Comparison of ENCODE assay signal across 1 cellular context in genomic region chr2:183059561-183059960, GRCh38.
TF ChIP-seq lines count a peak whose summit lies in the region.

No MANE protein-coding gene starts in this region.

TF ChIP-seq in K562, 482 proteins besides CTCF, POLR2A, EP300 and RAD21 (continued from another document and continues in another):
- no peak for TF ChIP-seq SPI1 (IDR thresholded peaks at IDR 0.05; ENCODE audit: borderline replicate concordance, low read depth, low read length)
- TF ChIP-seq ARID4B (CRISPR knock-in tag; IDR thresholded peaks at IDR 0.05) = no peak
- no peak for TF ChIP-seq CBX5 (IDR thresholded peaks at IDR 0.05; ENCODE audit: borderline replicate concordance, low read depth)
- no peak for TF ChIP-seq CTBP1 (IDR thresholded peaks at IDR 0.05; ENCODE audit: borderline replicate concordance)
- TF ChIP-seq SP1 (CRISPR knock-in tag; IDR thresholded peaks at IDR 0.05) = 0 out of 2 replicates have a peak, but pooled peaks have one; percentile 33
- no peak for TF ChIP-seq PML (IDR thresholded peaks at IDR 0.05; ENCODE audit: low read length)
- TF ChIP-seq HDAC1 (IDR thresholded peaks at IDR 0.05) = no peak
- 0 out of 2 replicates have a peak, but pooled peaks have one; percentile 20 for TF ChIP-seq ATF4 (CRISPR knock-in tag; IDR thresholded peaks at IDR 0.05)
- TF ChIP-seq U2AF1 (optimal IDR thresholded peaks at IDR 0.05; ENCODE audit: low read depth, low read length) = no peak
- TF ChIP-seq SMAD1 (IDR thresholded peaks at IDR 0.05; ENCODE audit: low read depth, low read length, partially characterized antibody) = no peak
- TF ChIP-seq JUN (IDR thresholded peaks at IDR 0.05; ENCODE audit: borderline replicate concordance, low read depth, low read length) = no peak
- TF ChIP-seq JUN (CRISPR knock-in tag; IDR thresholded peaks at IDR 0.05; ENCODE audit: borderline replicate concordance) = no peak
- TF ChIP-seq RAD51 (IDR thresholded peaks at IDR 0.05; ENCODE audit: borderline replicate concordance, low read depth) = no peak
- no peak for TF ChIP-seq HES1 (IDR thresholded peaks at IDR 0.05; ENCODE audit: low read depth)
- no peak for TF ChIP-seq MXI1 (IDR thresholded peaks at IDR 0.05; ENCODE audit: low read depth, low read length)
- peak; percentile 87 for TF ChIP-seq ZNF766 (CRISPR knock-in tag; conservative IDR thresholded peaks at IDR 0.05)
- TF ChIP-seq KDM5B (IDR thresholded peaks at IDR 0.05; ENCODE audit: insufficient replicate concordance, low read depth, low read length) = no peak
- no peak for TF ChIP-seq ETV6 (IDR thresholded peaks at IDR 0.05; ENCODE audit: borderline replicate concordance in 1 of 2, low read depth in 2 of 2, low read length in 1 of 2)
- TF ChIP-seq ETV6 (CRISPR knock-in tag; IDR thresholded peaks at IDR 0.05; ENCODE audit: borderline replicate concordance) = no peak
- no peak for TF ChIP-seq E2F5 (CRISPR knock-in tag; IDR thresholded peaks at IDR 0.05)
- no peak for TF ChIP-seq PYGO2 (tag; IDR thresholded peaks at IDR 0.05)
- TF ChIP-seq ZNF407 (IDR thresholded peaks at IDR 0.05; ENCODE audit: low read depth) = no peak
- TF ChIP-seq ZNF77 (CRISPR knock-in tag; IDR thresholded peaks at IDR 0.05) = no peak
- no peak for TF ChIP-seq MECOM (CRISPR knock-in tag; IDR thresholded peaks at IDR 0.05)
- TF ChIP-seq RFX5 (IDR thresholded peaks at IDR 0.05; ENCODE audit: low read depth, low read length) = no peak
- TF ChIP-seq GABPB2 (CRISPR knock-in tag; conservative IDR thresholded peaks at IDR 0.05) = no peak
- TF ChIP-seq ZNF24 (IDR thresholded peaks at IDR 0.05) = no peak
- no peak for TF ChIP-seq FOXJ2 (tag; IDR thresholded peaks at IDR 0.05)
- TF ChIP-seq NR4A1 (CRISPR knock-in tag; IDR thresholded peaks at IDR 0.05) = no peak
- TF ChIP-seq NR4A1 (tag; IDR thresholded peaks at IDR 0.05) = no peak
- TF ChIP-seq ZNF780A (CRISPR knock-in tag; IDR thresholded peaks at IDR 0.05) = no peak
- no peak for TF ChIP-seq NKRF (IDR thresholded peaks at IDR 0.05; ENCODE audit: borderline replicate concordance)
- peak; percentile 97 for TF ChIP-seq MAFK (IDR thresholded peaks at IDR 0.05; ENCODE audit: low read length)
- TF ChIP-seq NR0B1 (IDR thresholded peaks at IDR 0.05; ENCODE audit: partially characterized antibody) = no peak
- no peak for TF ChIP-seq CBX3 (IDR thresholded peaks at IDR 0.05; ENCODE audit: borderline replicate concordance in 1 of 2, low read length in 2 of 2)
- no peak for TF ChIP-seq ZNF274 (IDR thresholded peaks at IDR 0.05; ENCODE audit: borderline replicate concordance, low read depth, low read length)
- no peak for TF ChIP-seq CTCFL (IDR thresholded peaks at IDR 0.05; ENCODE audit: borderline replicate concordance, insufficient read depth, low read depth, low read length, poor library complexity, severe bottlenecking)
- no peak for TF ChIP-seq MTF1 (CRISPR knock-in tag; IDR thresholded peaks at IDR 0.05; ENCODE audit: borderline replicate concordance)
- TF ChIP-seq POLR2AphosphoS2 (IDR thresholded peaks at IDR 0.05; ENCODE audit: low read length) = no peak
- no peak for TF ChIP-seq TRIM28 (IDR thresholded peaks at IDR 0.05)
- no peak for TF ChIP-seq POU5F1 (IDR thresholded peaks at IDR 0.05; ENCODE audit: borderline replicate concordance, low read depth, low read length, partially characterized antibody)
- no peak for TF ChIP-seq BRD4 (IDR thresholded peaks at IDR 0.05)
